Comparison of ENCODE assay signal across 1 cellular context in the genomic region with DNA sequence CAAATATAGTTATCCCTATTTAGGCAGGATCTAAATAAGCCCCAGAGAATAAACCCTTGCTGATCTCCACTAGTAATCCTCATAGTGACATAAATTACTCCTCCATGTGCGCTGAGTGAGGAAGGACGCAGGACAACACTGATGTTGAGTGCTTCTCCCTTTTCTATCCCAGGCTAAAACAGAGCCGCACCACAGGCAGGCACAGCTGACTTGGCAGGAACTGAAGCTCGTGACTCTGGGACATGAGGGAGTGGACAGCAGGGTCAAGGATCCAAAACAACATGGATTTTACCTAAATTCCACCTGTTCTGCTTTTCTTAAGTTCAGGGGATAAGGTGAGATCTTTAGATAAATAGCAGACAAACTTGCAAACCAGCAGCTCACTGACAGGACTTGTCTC.
TF ChIP-seq lines count a peak whose summit lies in the region.

No MANE protein-coding gene starts in this region.

TF ChIP-seq in GM12878, 131 proteins besides CTCF, POLR2A, EP300 and RAD21:
- TF ChIP-seq, protein P1, sequence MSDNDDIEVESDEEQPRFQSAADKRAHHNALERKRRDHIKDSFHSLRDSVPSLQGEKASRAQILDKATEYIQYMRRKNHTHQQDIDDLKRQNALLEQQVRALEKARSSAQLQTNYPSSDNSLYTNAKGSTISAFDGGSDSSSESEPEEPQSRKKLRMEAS (IDR thresholded peaks at IDR 0.05; ENCODE audit: low read depth, low read length): no peak
- TF ChIP-seq PBX3 (IDR thresholded peaks at IDR 0.05; ENCODE audit: insufficient replicate concordance, low read depth, low read length): no peak
- TF ChIP-seq PAX5 (IDR thresholded peaks at IDR 0.05; ENCODE audit: borderline replicate concordance, low read depth, low read length): no peak
- TF ChIP-seq ASH2L (IDR thresholded peaks at IDR 0.05; ENCODE audit: borderline replicate concordance, low read depth): no peak
- TF ChIP-seq YBX1 (IDR thresholded peaks at IDR 0.05): no peak
- no peak for TF ChIP-seq JUND (IDR thresholded peaks at IDR 0.05; ENCODE audit: low read depth, low read length)
- TF ChIP-seq, protein P2, sequence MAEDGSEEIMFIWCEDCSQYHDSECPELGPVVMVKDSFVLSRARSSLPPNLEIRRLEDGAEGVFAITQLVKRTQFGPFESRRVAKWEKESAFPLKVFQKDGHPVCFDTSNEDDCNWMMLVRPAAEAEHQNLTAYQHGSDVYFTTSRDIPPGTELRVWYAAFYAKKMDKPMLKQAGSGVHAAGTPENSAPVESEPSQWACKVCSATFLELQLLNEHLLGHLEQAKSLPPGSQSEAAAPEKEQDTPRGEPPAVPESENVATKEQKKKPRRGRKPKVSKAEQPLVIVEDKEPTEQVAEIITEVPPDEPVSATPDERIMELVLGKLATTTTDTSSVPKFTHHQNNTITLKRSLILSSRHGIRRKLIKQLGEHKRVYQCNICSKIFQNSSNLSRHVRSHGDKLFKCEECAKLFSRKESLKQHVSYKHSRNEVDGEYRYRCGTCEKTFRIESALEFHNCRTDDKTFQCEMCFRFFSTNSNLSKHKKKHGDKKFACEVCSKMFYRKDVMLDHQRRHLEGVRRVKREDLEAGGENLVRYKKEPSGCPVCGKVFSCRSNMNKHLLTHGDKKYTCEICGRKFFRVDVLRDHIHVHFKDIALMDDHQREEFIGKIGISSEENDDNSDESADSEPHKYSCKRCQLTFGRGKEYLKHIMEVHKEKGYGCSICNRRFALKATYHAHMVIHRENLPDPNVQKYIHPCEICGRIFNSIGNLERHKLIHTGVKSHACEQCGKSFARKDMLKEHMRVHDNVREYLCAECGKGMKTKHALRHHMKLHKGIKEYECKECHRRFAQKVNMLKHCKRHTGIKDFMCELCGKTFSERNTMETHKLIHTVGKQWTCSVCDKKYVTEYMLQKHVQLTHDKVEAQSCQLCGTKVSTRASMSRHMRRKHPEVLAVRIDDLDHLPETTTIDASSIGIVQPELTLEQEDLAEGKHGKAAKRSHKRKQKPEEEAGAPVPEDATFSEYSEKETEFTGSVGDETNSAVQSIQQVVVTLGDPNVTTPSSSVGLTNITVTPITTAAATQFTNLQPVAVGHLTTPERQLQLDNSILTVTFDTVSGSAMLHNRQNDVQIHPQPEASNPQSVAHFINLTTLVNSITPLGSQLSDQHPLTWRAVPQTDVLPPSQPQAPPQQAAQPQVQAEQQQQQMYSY (CRISPR knock-in tag; IDR thresholded peaks at IDR 0.05): no peak
- no peak for TF ChIP-seq IRF5 (IDR thresholded peaks at IDR 0.05; ENCODE audit: borderline replicate concordance)
- TF ChIP-seq ZBTB4 (CRISPR knock-in tag; IDR thresholded peaks at IDR 0.05): no peak
